In the genomic region with DNA sequence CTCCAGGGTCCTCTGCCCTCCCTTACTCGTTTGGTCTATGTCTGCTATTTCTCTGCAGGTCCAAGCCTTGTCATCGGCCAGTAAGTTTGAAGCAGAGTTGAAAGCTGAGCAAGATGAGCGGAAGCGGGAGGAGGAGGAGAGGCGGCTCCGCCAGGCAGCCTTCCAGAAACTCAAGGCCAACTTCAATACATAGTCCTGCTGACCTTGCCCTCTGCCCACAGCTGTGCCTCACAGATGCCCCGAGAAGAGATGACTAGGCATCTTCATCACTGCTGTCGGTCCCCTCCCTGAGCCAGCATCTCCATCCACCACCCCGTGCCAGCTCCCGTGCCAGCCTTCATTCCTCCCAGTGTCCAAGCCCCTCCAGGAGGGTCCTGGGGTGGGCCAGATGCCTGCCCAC, we compare ENCODE assay signal across 37 cellular contexts.
"Had no signal": no experiment of that assay in that cellular context is flagged by ENCODE, and none has a peak within 500 bp of the region (broad histone marks: within the 10 kb centered on the region; RNA-seq: fewer than 3 reads in every experiment).

No MANE protein-coding gene starts in this region.

- H3K4me3 Mint-ChIP-seq: activated CD4-positive, alpha-beta memory T cell treated with anti-CD3 and anti-CD28 coated beads, Interleukin-2, amount 10 ng/mL, durations not matched to agents 7 days and 5 days; activated CD8-positive, alpha-beta memory T cell treated with anti-CD3 and anti-CD28 coated beads, Interleukin-2, amount 10 ng/mL, durations not matched to agents 7 days and 5 days; activated naive CD8-positive, alpha-beta T cell treated with anti-CD3 and anti-CD28 coated beads for 36 hours; central memory CD8-positive, alpha-beta T cell had no signal

- H3K27ac ChIP-seq: ascending aorta, cardiac muscle cell, Peyer's patch, RWPE1, WERI-Rb-1 had no signal

- H3K9me3 Mint-ChIP-seq: activated CD4-positive, alpha-beta memory T cell treated with anti-CD3 and anti-CD28 coated beads, Interleukin-2, amount 10 ng/mL, durations not matched to agents 7 days and 5 days; activated naive CD8-positive, alpha-beta T cell treated with anti-CD3 and anti-CD28 coated beads for 36 hours; central memory CD8-positive, alpha-beta T cell had no signal

- ATAC-seq: activated CD8-positive, alpha-beta memory T cell treated with anti-CD3 and anti-CD28 coated beads, Interleukin-2, amount 10 ng/mL, durations not matched to agents 7 days and 5 days; PC-3; Right ventricle myocardium inferior; SK-N-SH treated with all-trans-retinoic acid at 6 μM for 48 hours had no signal

- H3K36me3 ChIP-seq: cardiac muscle cell, Peyer's patch, WERI-Rb-1 had no signal

- H3K27me3 ChIP-seq: ascending aorta, cardiac muscle cell, Peyer's patch had no signal

- H3K36me3 Mint-ChIP-seq: activated CD8-positive, alpha-beta memory T cell treated with anti-CD3 and anti-CD28 coated beads, Interleukin-2, amount 10 ng/mL, durations not matched to agents 7 days and 5 days; activated naive CD8-positive, alpha-beta T cell treated with anti-CD3 and anti-CD28 coated beads for 36 hours had no signal

- H3K4me3 ChIP-seq: ascending aorta, cardiac muscle cell, Peyer's patch had no signal

- DNase-seq: activated CD4-positive, alpha-beta memory T cell treated with anti-CD3 and anti-CD28 coated beads, Interleukin-2, amount 10 ng/mL, durations not matched to agents 7 days and 5 days; activated CD4-positive, alpha-beta T cell treated with anti-CD3 and anti-CD28 coated beads for 1 hour; activated CD4-positive, alpha-beta T cell treated with anti-CD3 and anti-CD28 coated beads for 48 hours; activated CD4-positive, CD25-positive, alpha-beta regulatory T cell; activated CD8-positive, alpha-beta memory T cell treated with anti-CD3 and anti-CD28 coated beads for 24 hours; activated CD8-positive, alpha-beta memory T cell treated with anti-CD3 and anti-CD28 coated beads, Interleukin-2, amount 10 ng/mL, durations not matched to agents 7 days and 5 days; activated CD8-positive, alpha-beta memory T cell treated with anti-CD3 and anti-CD28 coated beads, Interleukin-2, amount 50 U/mL, for 48 hours; activated naive CD4-positive, alpha-beta T cell; activated naive CD4-positive, alpha-beta T cell treated with anti-CD3 and anti-CD28 coated beads, Interleukin-2, amount 50 U/mL, for 16 hours; activated naive CD8-positive, alpha-beta T cell treated with anti-CD3 and anti-CD28 coated beads for 36 hours; activated T-cell treated with anti-CD3 and anti-CD28 coated beads, Interleukin-2, amount 50 U/mL, for 48 hours; amygdala; KG1; MM.1S; MV-4-11; NCI-H1092; NCI-H1436 treated with DMSO at 0.1 percent for 48 hours; NCI-H1694 treated with DMSO at 0.1 percent for 48 hours; NCI-H2029; NCI-H345; NCI-H524 treated with DMSO at 0.1 percent for 48 hours; NCI-H748 treated with DMSO at 0.1 percent for 48 hours; NK-92 treated with Interleukin-12 subunit alpha and Interleukin-12 subunit beta, amount 100 ng/mL, for 24 hours; PC-3; Peyer's patch; SIG-M5; SW 1271; T-helper 1 cell; T-helper 2 cell; T-helper 9 cell; WERI-Rb-1 had no signal

- H3K9me3 ChIP-seq: ascending aorta, Peyer's patch had no signal

- H3K4me1 ChIP-seq: ascending aorta, Peyer's patch had no signal

- H3K27ac Mint-ChIP-seq: activated CD4-positive, alpha-beta memory T cell treated with anti-CD3 and anti-CD28 coated beads, Interleukin-2, amount 10 ng/mL, durations not matched to agents 7 days and 5 days; activated CD8-positive, alpha-beta memory T cell treated with anti-CD3 and anti-CD28 coated beads, Interleukin-2, amount 10 ng/mL, durations not matched to agents 7 days and 5 days; activated naive CD8-positive, alpha-beta T cell treated with anti-CD3 and anti-CD28 coated beads for 36 hours had no signal
